In the genomic region with DNA sequence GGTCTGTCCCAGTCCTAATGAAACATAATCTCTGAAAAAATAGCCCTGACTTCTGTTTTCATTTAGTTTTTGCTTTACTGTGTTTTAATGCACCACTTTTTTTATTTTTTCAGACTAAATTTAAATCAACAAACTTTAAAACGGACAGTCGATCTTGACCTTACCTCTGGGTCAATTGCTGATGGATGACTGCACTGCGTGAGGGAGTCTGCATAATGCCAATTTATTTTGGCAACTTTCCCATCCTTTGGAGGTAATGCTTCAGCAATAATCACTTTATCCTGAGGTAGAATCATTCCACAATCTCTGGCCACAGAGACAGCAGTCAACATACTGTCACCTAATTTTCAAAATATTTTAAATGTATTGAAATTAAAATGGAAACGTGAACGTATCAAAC, we compare ENCODE assay signal across 3 cellular contexts.
TF ChIP-seq lines count a peak whose summit lies in the region.

No MANE protein-coding gene starts in this region.

TF ChIP-seq in SK-N-SH, 30 proteins besides CTCF, POLR2A, EP300 and RAD21 (continues in another document):
- TF ChIP-seq GATA2 (CRISPR knock-in tag; IDR thresholded peaks at IDR 0.05) (no peak), FOSL2 (IDR thresholded peaks at IDR 0.05; ENCODE audit: borderline replicate concordance, low read depth) (no peak), RXRA (IDR thresholded peaks at IDR 0.05; ENCODE audit: borderline replicate concordance, low read depth) (no peak), GABPA (IDR thresholded peaks at IDR 0.05; ENCODE audit: low read depth) (no peak), FOXM1 (IDR thresholded peaks at IDR 0.05; ENCODE audit: low read depth) (no peak), NRF1 (IDR thresholded peaks at IDR 0.05; ENCODE audit: low read depth, low read length) (no peak), YY1 (IDR thresholded peaks at IDR 0.05; ENCODE audit: low read depth) (no peak), TEAD4 (IDR thresholded peaks at IDR 0.05; ENCODE audit: borderline replicate concordance, insufficient read depth) (no peak)
- TF ChIP-seq, protein P1, sequence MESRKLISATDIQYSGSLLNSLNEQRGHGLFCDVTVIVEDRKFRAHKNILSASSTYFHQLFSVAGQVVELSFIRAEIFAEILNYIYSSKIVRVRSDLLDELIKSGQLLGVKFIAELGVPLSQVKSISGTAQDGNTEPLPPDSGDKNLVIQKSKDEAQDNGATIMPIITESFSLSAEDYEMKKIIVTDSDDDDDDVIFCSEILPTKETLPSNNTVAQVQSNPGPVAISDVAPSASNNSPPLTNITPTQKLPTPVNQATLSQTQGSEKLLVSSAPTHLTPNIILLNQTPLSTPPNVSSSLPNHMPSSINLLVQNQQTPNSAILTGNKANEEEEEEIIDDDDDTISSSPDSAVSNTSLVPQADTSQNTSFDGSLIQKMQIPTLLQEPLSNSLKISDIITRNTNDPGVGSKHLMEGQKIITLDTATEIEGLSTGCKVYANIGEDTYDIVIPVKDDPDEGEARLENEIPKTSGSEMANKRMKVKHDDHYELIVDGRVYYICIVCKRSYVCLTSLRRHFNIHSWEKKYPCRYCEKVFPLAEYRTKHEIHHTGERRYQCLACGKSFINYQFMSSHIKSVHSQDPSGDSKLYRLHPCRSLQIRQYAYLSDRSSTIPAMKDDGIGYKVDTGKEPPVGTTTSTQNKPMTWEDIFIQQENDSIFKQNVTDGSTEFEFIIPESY (IDR thresholded peaks at IDR 0.05; ENCODE audit: borderline replicate concordance, low read depth): no peak
- TF ChIP-seq, protein P2, sequence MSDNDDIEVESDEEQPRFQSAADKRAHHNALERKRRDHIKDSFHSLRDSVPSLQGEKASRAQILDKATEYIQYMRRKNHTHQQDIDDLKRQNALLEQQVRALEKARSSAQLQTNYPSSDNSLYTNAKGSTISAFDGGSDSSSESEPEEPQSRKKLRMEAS (IDR thresholded peaks at IDR 0.05; ENCODE audit: low read depth): no peak
- TF ChIP-seq, protein P3, sequence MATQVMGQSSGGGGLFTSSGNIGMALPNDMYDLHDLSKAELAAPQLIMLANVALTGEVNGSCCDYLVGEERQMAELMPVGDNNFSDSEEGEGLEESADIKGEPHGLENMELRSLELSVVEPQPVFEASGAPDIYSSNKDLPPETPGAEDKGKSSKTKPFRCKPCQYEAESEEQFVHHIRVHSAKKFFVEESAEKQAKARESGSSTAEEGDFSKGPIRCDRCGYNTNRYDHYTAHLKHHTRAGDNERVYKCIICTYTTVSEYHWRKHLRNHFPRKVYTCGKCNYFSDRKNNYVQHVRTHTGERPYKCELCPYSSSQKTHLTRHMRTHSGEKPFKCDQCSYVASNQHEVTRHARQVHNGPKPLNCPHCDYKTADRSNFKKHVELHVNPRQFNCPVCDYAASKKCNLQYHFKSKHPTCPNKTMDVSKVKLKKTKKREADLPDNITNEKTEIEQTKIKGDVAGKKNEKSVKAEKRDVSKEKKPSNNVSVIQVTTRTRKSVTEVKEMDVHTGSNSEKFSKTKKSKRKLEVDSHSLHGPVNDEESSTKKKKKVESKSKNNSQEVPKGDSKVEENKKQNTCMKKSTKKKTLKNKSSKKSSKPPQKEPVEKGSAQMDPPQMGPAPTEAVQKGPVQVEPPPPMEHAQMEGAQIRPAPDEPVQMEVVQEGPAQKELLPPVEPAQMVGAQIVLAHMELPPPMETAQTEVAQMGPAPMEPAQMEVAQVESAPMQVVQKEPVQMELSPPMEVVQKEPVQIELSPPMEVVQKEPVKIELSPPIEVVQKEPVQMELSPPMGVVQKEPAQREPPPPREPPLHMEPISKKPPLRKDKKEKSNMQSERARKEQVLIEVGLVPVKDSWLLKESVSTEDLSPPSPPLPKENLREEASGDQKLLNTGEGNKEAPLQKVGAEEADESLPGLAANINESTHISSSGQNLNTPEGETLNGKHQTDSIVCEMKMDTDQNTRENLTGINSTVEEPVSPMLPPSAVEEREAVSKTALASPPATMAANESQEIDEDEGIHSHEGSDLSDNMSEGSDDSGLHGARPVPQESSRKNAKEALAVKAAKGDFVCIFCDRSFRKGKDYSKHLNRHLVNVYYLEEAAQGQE (IDR thresholded peaks at IDR 0.05; ENCODE audit: low read depth, low read length): no peak
- TF ChIP-seq, protein P4, sequence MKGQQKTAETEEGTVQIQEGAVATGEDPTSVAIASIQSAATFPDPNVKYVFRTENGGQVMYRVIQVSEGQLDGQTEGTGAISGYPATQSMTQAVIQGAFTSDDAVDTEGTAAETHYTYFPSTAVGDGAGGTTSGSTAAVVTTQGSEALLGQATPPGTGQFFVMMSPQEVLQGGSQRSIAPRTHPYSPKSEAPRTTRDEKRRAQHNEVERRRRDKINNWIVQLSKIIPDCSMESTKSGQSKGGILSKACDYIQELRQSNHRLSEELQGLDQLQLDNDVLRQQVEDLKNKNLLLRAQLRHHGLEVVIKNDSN (IDR thresholded peaks at IDR 0.05; ENCODE audit: borderline replicate concordance, low read depth): no peak

TF ChIP-seq in SK-N-SH treated with all-trans-retinoic acid at 6 μM for 48 hours, 23 proteins besides CTCF, POLR2A, EP300 and RAD21 (continues in another document):
- TF ChIP-seq TOX (CRISPR knock-in tag; IDR thresholded peaks at IDR 0.05; ENCODE audit: borderline replicate concordance): no peak
- no peak for TF ChIP-seq ZFP30 (CRISPR knock-in tag; IDR thresholded peaks at IDR 0.05)
- TF ChIP-seq ZNF70 (CRISPR knock-in tag; IDR thresholded peaks at IDR 0.05): no peak
- TF ChIP-seq RARB (CRISPR knock-in tag; IDR thresholded peaks at IDR 0.05): no peak
- TF ChIP-seq, protein P5, sequence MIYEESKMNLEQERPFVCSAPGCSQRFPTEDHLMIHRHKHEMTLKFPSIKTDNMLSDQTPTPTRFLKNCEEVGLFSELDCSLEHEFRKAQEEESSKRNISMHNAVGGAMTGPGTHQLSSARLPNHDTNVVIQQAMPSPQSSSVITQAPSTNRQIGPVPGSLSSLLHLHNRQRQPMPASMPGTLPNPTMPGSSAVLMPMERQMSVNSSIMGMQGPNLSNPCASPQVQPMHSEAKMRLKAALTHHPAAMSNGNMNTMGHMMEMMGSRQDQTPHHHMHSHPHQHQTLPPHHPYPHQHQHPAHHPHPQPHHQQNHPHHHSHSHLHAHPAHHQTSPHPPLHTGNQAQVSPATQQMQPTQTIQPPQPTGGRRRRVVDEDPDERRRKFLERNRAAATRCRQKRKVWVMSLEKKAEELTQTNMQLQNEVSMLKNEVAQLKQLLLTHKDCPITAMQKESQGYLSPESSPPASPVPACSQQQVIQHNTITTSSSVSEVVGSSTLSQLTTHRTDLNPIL (CRISPR knock-in tag; IDR thresholded peaks at IDR 0.05; ENCODE audit: low read depth): no peak
- no peak for TF ChIP-seq ESRRG (CRISPR knock-in tag; IDR thresholded peaks at IDR 0.05)
- no peak for TF ChIP-seq ZNF8 (CRISPR knock-in tag; IDR thresholded peaks at IDR 0.05)
- TF ChIP-seq, protein P6, sequence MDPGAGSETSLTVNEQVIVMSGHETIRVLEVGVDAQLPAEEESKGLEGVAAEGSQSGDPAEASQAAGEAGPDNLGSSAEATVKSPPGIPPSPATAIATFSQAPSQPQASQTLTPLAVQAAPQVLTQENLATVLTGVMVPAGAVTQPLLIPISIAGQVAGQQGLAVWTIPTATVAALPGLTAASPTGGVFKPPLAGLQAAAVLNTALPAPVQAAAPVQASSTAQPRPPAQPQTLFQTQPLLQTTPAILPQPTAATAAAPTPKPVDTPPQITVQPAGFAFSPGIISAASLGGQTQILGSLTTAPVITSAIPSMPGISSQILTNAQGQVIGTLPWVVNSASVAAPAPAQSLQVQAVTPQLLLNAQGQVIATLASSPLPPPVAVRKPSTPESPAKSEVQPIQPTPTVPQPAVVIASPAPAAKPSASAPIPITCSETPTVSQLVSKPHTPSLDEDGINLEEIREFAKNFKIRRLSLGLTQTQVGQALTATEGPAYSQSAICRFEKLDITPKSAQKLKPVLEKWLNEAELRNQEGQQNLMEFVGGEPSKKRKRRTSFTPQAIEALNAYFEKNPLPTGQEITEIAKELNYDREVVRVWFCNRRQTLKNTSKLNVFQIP (CRISPR knock-in tag; IDR thresholded peaks at IDR 0.05; ENCODE audit: borderline replicate concordance, low read depth): no peak
- no peak for TF ChIP-seq BACH2 (CRISPR knock-in tag; IDR thresholded peaks at IDR 0.05; ENCODE audit: borderline replicate concordance)
- TF ChIP-seq TCF4 (CRISPR knock-in tag; IDR thresholded peaks at IDR 0.05; ENCODE audit: borderline replicate concordance): no peak
- TF ChIP-seq, protein P7, sequence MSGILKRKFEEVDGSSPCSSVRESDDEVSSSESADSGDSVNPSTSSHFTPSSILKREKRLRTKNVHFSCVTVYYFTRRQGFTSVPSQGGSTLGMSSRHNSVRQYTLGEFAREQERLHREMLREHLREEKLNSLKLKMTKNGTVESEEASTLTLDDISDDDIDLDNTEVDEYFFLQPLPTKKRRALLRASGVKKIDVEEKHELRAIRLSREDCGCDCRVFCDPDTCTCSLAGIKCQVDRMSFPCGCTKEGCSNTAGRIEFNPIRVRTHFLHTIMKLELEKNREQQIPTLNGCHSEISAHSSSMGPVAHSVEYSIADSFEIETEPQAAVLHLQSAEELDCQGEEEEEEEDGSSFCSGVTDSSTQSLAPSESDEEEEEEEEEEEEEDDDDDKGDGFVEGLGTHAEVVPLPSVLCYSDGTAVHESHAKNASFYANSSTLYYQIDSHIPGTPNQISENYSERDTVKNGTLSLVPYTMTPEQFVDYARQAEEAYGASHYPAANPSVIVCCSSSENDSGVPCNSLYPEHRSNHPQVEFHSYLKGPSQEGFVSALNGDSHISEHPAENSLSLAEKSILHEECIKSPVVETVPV (CRISPR knock-in tag; IDR thresholded peaks at IDR 0.05): no peak
- TF ChIP-seq CSDC2 (CRISPR knock-in tag; IDR thresholded peaks at IDR 0.05): no peak
- TF ChIP-seq ARNTL (CRISPR knock-in tag; IDR thresholded peaks at IDR 0.05; ENCODE audit: borderline replicate concordance, low read depth): no peak
- no peak for TF ChIP-seq ISL1 (CRISPR knock-in tag; IDR thresholded peaks at IDR 0.05)

TF ChIP-seq in IMR-90, 13 proteins besides CTCF, POLR2A, EP300 and RAD21:
- no peak for TF ChIP-seq CEBPB (IDR thresholded peaks at IDR 0.05; ENCODE audit: low read depth, low read length)
- TF ChIP-seq CHD1 (IDR thresholded peaks at IDR 0.05; ENCODE audit: low read depth, low read length): no peak
- no peak for TF ChIP-seq NFE2L2 (IDR thresholded peaks at IDR 0.05; ENCODE audit: low read depth, low read length)
- TF ChIP-seq, protein P8, sequence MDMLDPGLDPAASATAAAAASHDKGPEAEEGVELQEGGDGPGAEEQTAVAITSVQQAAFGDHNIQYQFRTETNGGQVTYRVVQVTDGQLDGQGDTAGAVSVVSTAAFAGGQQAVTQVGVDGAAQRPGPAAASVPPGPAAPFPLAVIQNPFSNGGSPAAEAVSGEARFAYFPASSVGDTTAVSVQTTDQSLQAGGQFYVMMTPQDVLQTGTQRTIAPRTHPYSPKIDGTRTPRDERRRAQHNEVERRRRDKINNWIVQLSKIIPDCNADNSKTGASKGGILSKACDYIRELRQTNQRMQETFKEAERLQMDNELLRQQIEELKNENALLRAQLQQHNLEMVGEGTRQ (IDR thresholded peaks at IDR 0.05; ENCODE audit: low read depth, low read length): no peak
- no peak for TF ChIP-seq MXI1 (IDR thresholded peaks at IDR 0.05; ENCODE audit: borderline replicate concordance, low read depth, low read length)
